In the genomic region with DNA sequence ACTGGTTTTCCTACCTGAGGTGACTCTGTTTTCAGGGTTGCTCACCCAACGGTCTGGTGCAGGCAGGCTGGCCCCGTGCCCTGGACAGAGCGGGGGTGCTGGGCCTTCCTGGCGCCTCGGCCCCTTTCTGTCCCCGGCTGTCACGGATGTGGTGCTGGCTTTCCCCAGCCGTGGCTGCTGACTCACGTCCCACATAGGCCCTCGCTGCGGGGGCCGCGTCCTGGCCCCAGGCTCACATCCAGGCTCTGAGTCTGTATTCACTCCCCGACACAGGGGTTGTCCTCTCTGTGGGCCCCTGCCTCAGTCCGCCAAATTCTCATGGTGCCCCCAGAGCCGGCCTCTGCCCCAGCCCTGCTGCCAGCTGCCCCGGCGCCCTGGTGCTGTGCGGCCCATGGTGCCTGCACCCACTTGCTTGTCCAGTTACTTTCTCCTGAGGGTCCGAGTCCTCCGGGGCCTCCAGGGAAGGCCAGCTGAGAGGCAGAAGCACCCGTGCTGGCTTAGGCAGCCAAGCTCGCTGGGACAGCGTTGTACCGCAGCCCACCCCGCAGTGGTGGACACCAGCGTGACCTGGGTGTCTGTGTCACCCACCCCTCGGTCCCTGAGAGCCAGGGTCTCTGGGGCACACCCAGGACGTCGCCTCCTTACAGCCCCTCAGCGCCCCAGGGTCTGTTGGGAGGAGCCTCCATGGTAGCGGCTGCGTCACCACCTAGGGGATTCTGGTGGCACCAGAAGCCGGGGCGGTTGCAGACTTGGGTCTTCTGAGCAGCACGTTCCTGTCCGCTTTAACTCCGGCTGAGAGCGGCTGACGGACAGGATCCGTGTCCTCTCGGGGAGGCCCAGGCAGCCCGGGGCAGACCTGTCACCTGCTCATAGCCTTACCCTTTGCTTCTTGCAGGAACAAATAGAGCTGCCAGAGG, we compare ENCODE assay signal across 1 cellular context.
A peak's percentile ranks its signal among the peaks of the same experiment; 100 is the strongest.
TF ChIP-seq lines count a peak whose summit lies in the region.

No MANE protein-coding gene starts in this region.

TF ChIP-seq in K562, 482 proteins besides CTCF, POLR2A, EP300 and RAD21:
- TF ChIP-seq, protein P1, sequence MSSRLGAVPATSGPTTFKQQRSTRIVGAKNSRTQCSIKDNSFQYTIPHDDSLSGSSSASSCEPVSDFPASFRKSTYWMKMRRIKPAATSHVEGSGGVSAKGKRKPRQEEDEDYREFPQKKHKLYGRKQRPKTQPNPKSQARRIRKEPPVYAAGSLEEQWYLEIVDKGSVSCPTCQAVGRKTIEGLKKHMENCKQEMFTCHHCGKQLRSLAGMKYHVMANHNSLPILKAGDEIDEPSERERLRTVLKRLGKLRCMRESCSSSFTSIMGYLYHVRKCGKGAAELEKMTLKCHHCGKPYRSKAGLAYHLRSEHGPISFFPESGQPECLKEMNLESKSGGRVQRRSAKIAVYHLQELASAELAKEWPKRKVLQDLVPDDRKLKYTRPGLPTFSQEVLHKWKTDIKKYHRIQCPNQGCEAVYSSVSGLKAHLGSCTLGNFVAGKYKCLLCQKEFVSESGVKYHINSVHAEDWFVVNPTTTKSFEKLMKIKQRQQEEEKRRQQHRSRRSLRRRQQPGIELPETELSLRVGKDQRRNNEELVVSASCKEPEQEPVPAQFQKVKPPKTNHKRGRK (tag; IDR thresholded peaks at IDR 0.05) = no peak
- TF ChIP-seq, protein P2, sequence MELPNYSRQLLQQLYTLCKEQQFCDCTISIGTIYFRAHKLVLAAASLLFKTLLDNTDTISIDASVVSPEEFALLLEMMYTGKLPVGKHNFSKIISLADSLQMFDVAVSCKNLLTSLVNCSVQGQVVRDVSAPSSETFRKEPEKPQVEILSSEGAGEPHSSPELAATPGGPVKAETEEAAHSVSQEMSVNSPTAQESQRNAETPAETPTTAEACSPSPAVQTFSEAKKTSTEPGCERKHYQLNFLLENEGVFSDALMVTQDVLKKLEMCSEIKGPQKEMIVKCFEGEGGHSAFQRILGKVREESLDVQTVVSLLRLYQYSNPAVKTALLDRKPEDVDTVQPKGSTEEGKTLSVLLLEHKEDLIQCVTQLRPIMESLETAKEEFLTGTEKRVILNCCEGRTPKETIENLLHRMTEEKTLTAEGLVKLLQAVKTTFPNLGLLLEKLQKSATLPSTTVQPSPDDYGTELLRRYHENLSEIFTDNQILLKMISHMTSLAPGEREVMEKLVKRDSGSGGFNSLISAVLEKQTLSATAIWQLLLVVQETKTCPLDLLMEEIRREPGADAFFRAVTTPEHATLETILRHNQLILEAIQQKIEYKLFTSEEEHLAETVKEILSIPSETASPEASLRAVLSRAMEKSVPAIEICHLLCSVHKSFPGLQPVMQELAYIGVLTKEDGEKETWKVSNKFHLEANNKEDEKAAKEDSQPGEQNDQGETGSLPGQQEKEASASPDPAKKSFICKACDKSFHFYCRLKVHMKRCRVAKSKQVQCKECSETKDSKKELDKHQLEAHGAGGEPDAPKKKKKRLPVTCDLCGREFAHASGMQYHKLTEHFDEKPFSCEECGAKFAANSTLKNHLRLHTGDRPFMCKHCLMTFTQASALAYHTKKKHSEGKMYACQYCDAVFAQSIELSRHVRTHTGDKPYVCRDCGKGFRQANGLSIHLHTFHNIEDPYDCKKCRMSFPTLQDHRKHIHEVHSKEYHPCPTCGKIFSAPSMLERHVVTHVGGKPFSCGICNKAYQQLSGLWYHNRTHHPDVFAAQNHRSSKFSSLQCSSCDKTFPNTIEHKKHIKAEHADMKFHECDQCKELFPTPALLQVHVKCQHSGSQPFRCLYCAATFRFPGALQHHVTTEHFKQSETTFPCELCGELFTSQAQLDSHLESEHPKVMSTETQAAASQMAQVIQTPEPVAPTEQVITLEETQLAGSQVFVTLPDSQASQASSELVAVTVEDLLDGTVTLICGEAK (IDR thresholded peaks at IDR 0.05) = no peak
- TF ChIP-seq, protein P2 (CRISPR knock-in tag; IDR thresholded peaks at IDR 0.05) = no peak
- peak; percentile 45 for TF ChIP-seq POLR2G (IDR thresholded peaks at IDR 0.05; ENCODE audit: low read depth, low read length)
- peak; percentile 48 for TF ChIP-seq RBFOX2 (IDR thresholded peaks at IDR 0.05; ENCODE audit: low read depth, low read length)
- TF ChIP-seq, protein P3, sequence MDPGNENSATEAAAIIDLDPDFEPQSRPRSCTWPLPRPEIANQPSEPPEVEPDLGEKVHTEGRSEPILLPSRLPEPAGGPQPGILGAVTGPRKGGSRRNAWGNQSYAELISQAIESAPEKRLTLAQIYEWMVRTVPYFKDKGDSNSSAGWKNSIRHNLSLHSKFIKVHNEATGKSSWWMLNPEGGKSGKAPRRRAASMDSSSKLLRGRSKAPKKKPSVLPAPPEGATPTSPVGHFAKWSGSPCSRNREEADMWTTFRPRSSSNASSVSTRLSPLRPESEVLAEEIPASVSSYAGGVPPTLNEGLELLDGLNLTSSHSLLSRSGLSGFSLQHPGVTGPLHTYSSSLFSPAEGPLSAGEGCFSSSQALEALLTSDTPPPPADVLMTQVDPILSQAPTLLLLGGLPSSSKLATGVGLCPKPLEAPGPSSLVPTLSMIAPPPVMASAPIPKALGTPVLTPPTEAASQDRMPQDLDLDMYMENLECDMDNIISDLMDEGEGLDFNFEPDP (CRISPR knock-in tag; IDR thresholded peaks at IDR 0.05) = no peak
